22 cellular contexts compared by ENCODE assay signal in the genomic region with DNA sequence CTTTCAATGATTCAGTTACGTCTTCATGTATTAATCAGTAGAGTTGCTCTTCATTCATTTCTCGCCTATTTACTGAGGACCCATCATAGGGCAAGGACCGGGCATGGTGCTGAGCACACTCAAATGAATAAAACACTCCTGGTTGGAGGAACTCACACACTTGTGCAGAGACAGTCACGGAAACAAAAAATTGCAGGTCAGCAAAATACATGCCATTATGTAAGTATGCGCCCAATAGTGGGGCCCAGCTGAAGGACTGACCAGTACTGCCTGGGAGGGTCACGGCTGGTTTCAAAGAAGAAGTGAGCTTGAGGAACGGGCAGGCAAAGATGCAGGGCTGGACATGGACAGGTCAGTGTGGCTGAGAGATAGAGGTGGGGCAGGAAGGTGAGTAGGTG.
"Had no signal": no experiment of that assay in that cellular context is flagged by ENCODE, and none has a peak within 500 bp of the region (broad histone marks: within the 10 kb centered on the region; RNA-seq: fewer than 3 reads in every experiment).

No MANE protein-coding gene starts in this region.

- H3K4me1 Mint-ChIP-seq: memory B cell; natural killer cell; stimulated activated naive B cell treated with anti-CD40 and anti-IgM and Interleukin-4, amounts not matched to agents 10 μg/mL and 1 μg/mL and 100 μg/mL, for 72 hours had no signal

- H3K4me3 ChIP-seq: lung, ovary, psoas muscle, skin epidermis, spleen, suprapubic skin, transverse colon, upper lobe of right lung, vagina had no signal

- H3K9me3 ChIP-seq: ovary, psoas muscle, spleen, suprapubic skin, transverse colon, upper lobe of right lung, vagina had no signal

- H3K4me3 Mint-ChIP-seq: effector memory CD8-positive, alpha-beta T cell; memory B cell; natural killer cell; stimulated activated naive B cell treated with anti-CD40 and anti-IgM and Interleukin-4, amounts not matched to agents 10 μg/mL and 1 μg/mL and 100 μg/mL, for 72 hours; stimulated activated naive CD8-positive, alpha-beta T cell treated with anti-CD3 and anti-CD28 coated beads, Interleukin-15, Interleukin-2, amounts not matched to agents 100 ng/mL and 50 ng/mL, for 24 hours had no signal

- H3K27ac Mint-ChIP-seq: effector memory CD8-positive, alpha-beta T cell; memory B cell; natural killer cell; stimulated activated naive B cell treated with anti-CD40 and anti-IgM and Interleukin-4, amounts not matched to agents 10 μg/mL and 1 μg/mL and 100 μg/mL, for 72 hours; stimulated activated naive CD8-positive, alpha-beta T cell treated with anti-CD3 and anti-CD28 coated beads, Interleukin-15, Interleukin-2, amounts not matched to agents 100 ng/mL and 50 ng/mL, for 24 hours had no signal

- DNase-seq: cortex of kidney; effector memory CD8-positive, alpha-beta T cell; head of caudate nucleus; natural killer cell; occipital lobe; ovary; posterior cingulate gyrus; psoas muscle; right cardiac atrium; spleen; stimulated activated CD4-positive, alpha-beta T cell treated with anti-CD3 and anti-CD28 coated beads, Interleukin-4, amount 100 ng/mL, for 4 hours; stimulated activated naive B cell treated with anti-CD40 and anti-IgM and Interleukin-4, amounts not matched to agents 10 μg/mL and 1 μg/mL and 100 μg/mL, for 72 hours; transverse colon; upper lobe of right lung had no signal

- H3K27me3 ChIP-seq: ovary, suprapubic skin, transverse colon, upper lobe of right lung, vagina had no signal

- H3K36me3 ChIP-seq: ovary, spleen, suprapubic skin, transverse colon, upper lobe of right lung, vagina had no signal

- H3K36me3 Mint-ChIP-seq: memory B cell; natural killer cell; stimulated activated naive B cell treated with anti-CD40 and anti-IgM and Interleukin-4, amounts not matched to agents 10 μg/mL and 1 μg/mL and 100 μg/mL, for 72 hours had no signal

- H3K4me1 ChIP-seq: psoas muscle, suprapubic skin, transverse colon, upper lobe of right lung, vagina had no signal

- H3K27ac ChIP-seq: ovary, psoas muscle, skin epidermis, spleen, suprapubic skin, transverse colon, upper lobe of right lung, vagina had no signal

- ATAC-seq: effector memory CD8-positive, alpha-beta T cell; natural killer cell; psoas muscle; right cardiac atrium; stimulated activated naive B cell treated with anti-CD40 and anti-IgM and Interleukin-4, amounts not matched to agents 10 μg/mL and 1 μg/mL and 100 μg/mL, for 72 hours; upper lobe of right lung had no signal

- FAIRE-seq: frontal cortex, keratinocyte had no signal

- H3K9me3 Mint-ChIP-seq: natural killer cell; stimulated activated naive CD8-positive, alpha-beta T cell treated with anti-CD3 and anti-CD28 coated beads, Interleukin-15, Interleukin-2, amounts not matched to agents 100 ng/mL and 50 ng/mL, for 24 hours had no signal
